Comparison of ENCODE assay signal across 8 cellular contexts in genomic region chr1:74468982-74469603, GRCh38. TPM values are rescaled to one million over a fixed set of nuclear protein-coding genes. Genes with fewer than 3 reads are reported as not detected.
DNase-seq lines count a peak whose midpoint lies in the region; ATAC-seq and TF ChIP-seq lines count a peak whose summit lies in the region.

No MANE protein-coding gene starts in this region.

- in situ Hi-C loops in GM23248 (cut with MboI) (no loop called here), astrocyte of the cerebellum (cut with HindIII; ENCODE audit: low sequenced_read_pairs) (no loop called here)

- H3K4me1 Mint-ChIP-seq in natural killer cell treated with Interleukin-12 subunit alpha and Interleukin-12 subunit beta and Interleukin-15 and Interleukin-18, amount 100 ng/mL, for 72 hours (ENCODE audit: low read depth in 2 of 2) = no peaks in the 10 kb centered on the region

- no peak overlapping the region for H3K4me3 ChIP-seq in GM23248
- no peak overlapping the region for H3K4me3 ChIP-seq in astrocyte of the cerebellum (ENCODE audit: low read depth, low read length)

- peaks cover 4% of the 10 kb centered on the region; the same call in 1 of the 2 replicates for H3K27me3 ChIP-seq in GM23248 (replicated peaks; ENCODE audit: insufficient read depth)

- no peaks in the 10 kb centered on the region for H3K36me3 ChIP-seq in GM23248 (ENCODE audit: low read depth)

- H4K20me1 ChIP-seq in GM23248 (ENCODE audit: insufficient read depth) = no peaks in the 10 kb centered on the region

- peaks cover 0 to 42% of the 10 kb centered on the region in 2 donors for H3K27me3 Mint-ChIP-seq in natural killer cell treated with Interleukin-12 subunit alpha and Interleukin-12 subunit beta and Interleukin-15 and Interleukin-18, amount 100 ng/mL, for 72 hours

- H3F3A ChIP-seq in GM23248 (ENCODE audit: insufficient read depth) = peaks cover 1% of the 10 kb centered on the region; the same call in 1 of the 2 replicates

- no peak overlapping the region for H3K4me3 Mint-ChIP-seq in natural killer cell treated with Interleukin-12 subunit alpha and Interleukin-12 subunit beta and Interleukin-15 and Interleukin-18, amount 100 ng/mL, for 72 hours

- no peak overlapping the region for H3K27ac ChIP-seq in GM23248

- H3K27ac Mint-ChIP-seq in natural killer cell treated with Interleukin-12 subunit alpha and Interleukin-12 subunit beta and Interleukin-15 and Interleukin-18, amount 100 ng/mL, for 72 hours = no peak overlapping the region

- H2AFZ ChIP-seq in GM23248 = no peak overlapping the region

- H3K36me3 Mint-ChIP-seq in natural killer cell treated with Interleukin-12 subunit alpha and Interleukin-12 subunit beta and Interleukin-15 and Interleukin-18, amount 100 ng/mL, for 72 hours = no peaks in the 10 kb centered on the region

- no peaks in the 10 kb centered on the region for H3K9me2 ChIP-seq in GM23248 (ENCODE audit: insufficient read depth)

- no peak overlapping the region for H3K9ac ChIP-seq in GM23248

- ATAC-seq in natural killer cell treated with Interleukin-12 subunit alpha and Interleukin-12 subunit beta and Interleukin-15 and Interleukin-18, amount 100 ng/mL, for 72 hours = no peak
- ATAC-seq in GM19324 (IDR thresholded peaks at IDR 0.05; ENCODE audit: low FRiP score, unreplicated experiment) = no peak
- ATAC-seq in HG03095 (IDR thresholded peaks at IDR 0.05; ENCODE audit: unreplicated experiment) = no peak

- peak; percentile 54 for DNase-seq in Ammon's horn (ENCODE audit: low spot score)
- DNase-seq in GM23248 = peak; percentile 58
- peak; percentile 53 for DNase-seq in NCI-H2081 treated with DMSO at 0.1 percent for 48 hours (lab: John Stamatoyannopoulos, UW)
- peak; percentile 23 for DNase-seq in astrocyte of the cerebellum (ENCODE audit: low read depth)
- DNase-seq in iPS-NIHi7 (ENCODE audit: extremely low spot score) = peak; percentile 40
- DNase-seq in natural killer cell treated with Interleukin-12 subunit alpha and Interleukin-12 subunit beta and Interleukin-15 and Interleukin-18, amount 100 ng/mL, for 72 hours (ENCODE audit: low spot score) = no peak

- 0 to 7% methylated on average over 2 of the region's 2 CpGs for WGBS in GM23248 (ENCODE audit: low coverage in 1 of 2, low lambda C conversion rate in 2 of 2, missing lambda C conversion rate in 2 of 2), 2 experiments

- H3K4me1 ChIP-seq in GM23248 (ENCODE audit: insufficient read depth) = peaks cover 2% of the 10 kb centered on the region; the same call in 1 of the 2 replicates

- TF ChIP-seq CTCF in astrocyte of the cerebellum (IDR thresholded peaks at IDR 0.05; ENCODE audit: low read depth, low read length, missing control alignments) = peak; percentile 53

- no peak overlapping the region for H3K4me2 ChIP-seq in GM23248 (ENCODE audit: unreplicated experiment)

- H3K9me3 ChIP-seq in GM23248 (ENCODE audit: low read depth) = no peaks in the 10 kb centered on the region

- no peaks in the 10 kb centered on the region for H3K9me3 Mint-ChIP-seq in natural killer cell treated with Interleukin-12 subunit alpha and Interleukin-12 subunit beta and Interleukin-15 and Interleukin-18, amount 100 ng/mL, for 72 hours

- H3K79me2 ChIP-seq in GM23248 (ENCODE audit: insufficient read depth) = no peaks in the 10 kb centered on the region

RNA-seq across cellular contexts. Expression of gene LRRC53, which starts 43.3 kb away (rescaled TPM):
- total RNA-seq in GM23248 (2014; rRNA removed; shearing (Covaris generic)) = not detected in 2 replicates
- polyA plus RNA-seq in GM23248 (2016; fragmentation: Nextera tagmentation; extraction: Ambion mirVana) = not detected in 2 replicates
- total RNA-seq in natural killer cell treated with Interleukin-12 subunit alpha and Interleukin-12 subunit beta and Interleukin-15 and Interleukin-18, amount 100 ng/mL, for 72 hours = not detected
